In genomic region chr5:10563940-10564837, GRCh38 we compare ENCODE assay signal across 8 cellular contexts. TPM values are rescaled to one million over a fixed set of nuclear protein-coding genes. Genes with fewer than 3 reads are reported as not detected.
DNase-seq lines count a peak whose midpoint lies in the region; ATAC-seq and TF ChIP-seq lines count a peak whose summit lies in the region.

Gene ANKRD33B (plus strand): TSS chr5:10564070. CDS start chr5:10564468, 398 bp downstream.

- 0 to 1% methylated on average over 71 to 90 of the region's 120 CpGs for WGBS in mesodermal cell (ENCODE audit: insufficient coverage in 2 of 2), 2 experiments

- H3K27me3 ChIP-seq in ACC112 (ENCODE audit: insufficient read depth, low read length): no peaks in the 10 kb centered on the region
- peaks cover 0 to 25% (median 0%) of the 10 kb centered on the region in 45 donors for H3K27me3 ChIP-seq in dorsolateral prefrontal cortex

- intact Hi-C loops in activated CD4-positive, alpha-beta T cell treated with anti-CD3 and anti-CD28 coated beads, Interleukin-2, amount 10 ng/mL, durations not matched to agents 24 days and 14 days (cut with micrococcal nuclease): loop anchor here (1.0 to 5.0 kb wide), 7 partner anchors 15 to 312 kb away; partner anchors contain the start of genes CCT5 and DAP
- intact Hi-C loops in dorsolateral prefrontal cortex (cut with DNase I): no loop called here

- H3K9me3 ChIP-seq in mesodermal cell (ENCODE audit: control insufficient read depth, low read length): no peaks in the 10 kb centered on the region

- peak within 1 kb of the TSS; percentile 88 for H3K27ac Mint-ChIP-seq in activated CD4-positive, alpha-beta T cell treated with anti-CD3 and anti-CD28 coated beads, Interleukin-2, amount 10 ng/mL, durations not matched to agents 24 days and 14 days

- H3K4me3 ChIP-seq in ACC112 (ENCODE audit: low read depth, low read length): peak within 1 kb of the TSS; percentile 93
- peak within 1 kb of the TSS; percentile 54 to 81 (median 72) for H3K4me3 ChIP-seq in dorsolateral prefrontal cortex
- peak within 1 kb of the TSS; percentile 62 for H3K4me3 ChIP-seq in mesodermal cell (ENCODE audit: extremely low read depth, insufficient read depth, low read length, poor library complexity, severe bottlenecking)

- peak; percentile 62 for ATAC-seq in GM18907 (IDR thresholded peaks at IDR 0.05; ENCODE audit: unreplicated experiment)
- peak; percentile 49 for ATAC-seq in HG03103 (IDR thresholded peaks at IDR 0.05; ENCODE audit: low read depth, unreplicated experiment)

- peaks cover 23% of the 10 kb centered on the region for H3K27me3 Mint-ChIP-seq in activated CD4-positive, alpha-beta T cell treated with anti-CD3 and anti-CD28 coated beads, Interleukin-2, amount 10 ng/mL, durations not matched to agents 24 days and 14 days

- H3K4me1 ChIP-seq in ACC112 (ENCODE audit: control insufficient read depth, insufficient read depth, low read length, unreplicated experiment) (peaks cover 7% of the 10 kb centered on the region), mesodermal cell (ENCODE audit: control insufficient read depth, insufficient read depth, low read length, poor library complexity, severe bottlenecking) (peaks cover 53% of the 10 kb centered on the region)

- H3K27ac ChIP-seq in ACC112 (ENCODE audit: low read depth, low read length) (peak within 1 kb of the TSS; percentile 72), dorsolateral prefrontal cortex (peak within 1 kb of the TSS in 55 of 59 donors; percentile 23 to 90 (median 75)), mesodermal cell (ENCODE audit: low read depth, low read length, severe bottlenecking) (no peak within 1 kb of the TSS)

- peak; percentile 77 for DNase-seq in NCI-H510A treated with DMSO at 0.1 percent for 48 hours (lab: John Stamatoyannopoulos, UW)
- DNase-seq in activated CD4-positive, alpha-beta T cell treated with anti-CD3 and anti-CD28 coated beads, Interleukin-2, amount 10 ng/mL, durations not matched to agents 24 days and 14 days: peak; percentile 95
- DNase-seq in dorsolateral prefrontal cortex: peak in 3 of 10 donors; percentile 49 to 65 (median 62)
- DNase-seq in stimulated activated CD8-positive, alpha-beta memory T cell treated with anti-CD3 and anti-CD28 coated beads, Interleukin-4, amount 100 ng/mL, for 1 hour (ENCODE audit: low read depth in 2 of 2, low spot score in 1 of 2): peak; percentile 47 to 58

- peak within 1 kb of the TSS; percentile 90 for H3K4me3 Mint-ChIP-seq in activated CD4-positive, alpha-beta T cell treated with anti-CD3 and anti-CD28 coated beads, Interleukin-2, amount 10 ng/mL, durations not matched to agents 24 days and 14 days

- no peak for TF ChIP-seq CTCF in dorsolateral prefrontal cortex (IDR thresholded peaks at IDR 0.05 in 54 of 56, conservative IDR thresholded peaks at IDR 0.05 in 2 of 56; ENCODE audit: low read depth in 1 of 56, partially characterized antibody in 56 of 56)

- peaks cover 7% of the 10 kb centered on the region for H3K79me2 ChIP-seq in ACC112 (ENCODE audit: control insufficient read depth, insufficient read depth, low read length, unreplicated experiment)

- no peaks in the 10 kb centered on the region for H3K9me3 Mint-ChIP-seq in activated CD4-positive, alpha-beta T cell treated with anti-CD3 and anti-CD28 coated beads, Interleukin-2, amount 10 ng/mL, durations not matched to agents 24 days and 14 days

- H2AFZ ChIP-seq in ACC112 (ENCODE audit: low read length, unreplicated experiment): peak within 1 kb of the TSS; percentile 64

- peaks cover 8% of the 10 kb centered on the region for H3K36me3 Mint-ChIP-seq in activated CD4-positive, alpha-beta T cell treated with anti-CD3 and anti-CD28 coated beads, Interleukin-2, amount 10 ng/mL, durations not matched to agents 24 days and 14 days (ENCODE audit: low read depth)

- H3K36me3 ChIP-seq in ACC112 (ENCODE audit: insufficient read depth, low read length) (no peaks in the 10 kb centered on the region), mesodermal cell (ENCODE audit: control insufficient read depth, insufficient read depth, low read length) (no peaks in the 10 kb centered on the region)

- H3K4me1 Mint-ChIP-seq in activated CD4-positive, alpha-beta T cell treated with anti-CD3 and anti-CD28 coated beads, Interleukin-2, amount 10 ng/mL, durations not matched to agents 24 days and 14 days: peaks cover 20% of the 10 kb centered on the region

RNA-seq across cellular contexts. Expression of gene ANKRD33B, which starts in this region (rescaled TPM):
- 21.0 and 21.7 TPM in 2 replicates for total RNA-seq in activated CD4-positive, alpha-beta T cell treated with anti-CD3 and anti-CD28 coated beads, Interleukin-2, amount 10 ng/mL, durations not matched to agents 24 days and 14 days
- 10 to 100 TPM; 10.4 to 61.6 (median 31.4) TPM for total RNA-seq in dorsolateral prefrontal cortex
- polyA plus RNA-seq in mesodermal cell (2013, experiment 1 of 2): 8.8 TPM
- 7.0 TPM for polyA plus RNA-seq in mesodermal cell (2013, experiment 2 of 2)
